29 cellular contexts compared by ENCODE assay signal in the genomic region with DNA sequence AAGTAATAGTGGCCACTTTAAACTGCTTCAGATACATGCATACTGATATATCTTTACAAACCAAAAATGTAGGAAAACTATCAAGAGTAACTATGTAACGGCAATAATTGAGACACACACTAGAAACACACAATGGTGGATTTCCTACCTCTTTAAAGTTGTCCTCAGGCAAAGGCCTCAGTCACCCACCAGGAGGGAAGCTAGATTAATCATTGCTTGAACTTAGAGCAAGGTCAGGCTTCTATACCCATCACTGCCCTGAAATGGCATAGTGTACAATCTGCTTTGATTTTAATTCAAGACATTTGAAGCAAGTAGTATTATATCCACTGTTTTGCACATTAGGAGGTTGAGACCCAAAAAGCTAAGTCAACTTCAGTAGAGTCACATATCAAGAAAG.
"Had no signal": no experiment of that assay in that cellular context is flagged by ENCODE, and none has a peak within 500 bp of the region (broad histone marks: within the 10 kb centered on the region; RNA-seq: fewer than 3 reads in every experiment).

No MANE protein-coding gene starts in this region.

- H3K4me3 Mint-ChIP-seq: immature natural killer cell; mesothelial cell of epicardium; naive thymus-derived CD4-positive, alpha-beta T cell; nephron; neural progenitor cell had no signal

- H3K4me3 ChIP-seq: dorsolateral prefrontal cortex, esophagus muscularis mucosa, lung, neural progenitor cell, right atrium auricular region, smooth muscle cell, stomach, thyroid gland, vagina had no signal

- H3K4me1 Mint-ChIP-seq: immature natural killer cell; mesothelial cell of epicardium; naive thymus-derived CD4-positive, alpha-beta T cell; nephron had no signal

- H3K36me3 ChIP-seq: esophagus muscularis mucosa, neural progenitor cell, right atrium auricular region, stomach, thyroid gland, vagina had no signal

- H3K9me3 ChIP-seq: right atrium auricular region, thyroid gland, vagina had no signal

- DNase-seq: dorsolateral prefrontal cortex; effector CD4-positive, alpha-beta T cell; foreskin melanocyte; hypothalamus; immature natural killer cell; islet precursor cell; mesenchymal stem cell; naive thymus-derived CD4-positive, alpha-beta T cell; stimulated activated CD4-positive, alpha-beta T cell treated with anti-CD3 and anti-CD28 coated beads, Interleukin-12 subunit alpha, Interleukin-12 subunit beta, amount 100 ng/mL, for 4 hours; stimulated activated CD4-positive, alpha-beta T cell treated with anti-CD3 and anti-CD28 coated beads, Interleukin-1b, Interleukin-23, amount 100 ng/mL, for 48 hours; stimulated activated CD4-positive, alpha-beta T cell treated with anti-CD3 and anti-CD28 coated beads, Interleukin-4, amount 100 ng/mL, for 1 hour; stimulated activated CD8-positive, alpha-beta memory T cell treated with anti-CD3 and anti-CD28 coated beads, Interleukin-4, amount 100 ng/mL, for 48 hours; stimulated activated naive CD4-positive, alpha-beta T cell treated with Interleukin-2 at 50 U/mL for 16 hours; stomach; thyroid gland; trophoblast cell had no signal

- H3K9ac ChIP-seq: neural progenitor cell, parathyroid adenoma had no signal

- H3K27me3 ChIP-seq: dorsolateral prefrontal cortex, esophagus muscularis mucosa, neural progenitor cell, right atrium auricular region, stomach, thyroid gland, vagina had no signal

- H3K4me2 ChIP-seq: neural progenitor cell, smooth muscle cell had no signal

- H3K27me3 Mint-ChIP-seq: naive thymus-derived CD4-positive, alpha-beta T cell; progenitor cell of endocrine pancreas had no signal

- H3K79me2 ChIP-seq: parathyroid adenoma had no signal

- H3K9me3 Mint-ChIP-seq: neural progenitor cell had no signal

- ATAC-seq: left lobe of liver; naive thymus-derived CD4-positive, alpha-beta T cell; sciatic nerve had no signal

- H3K27ac ChIP-seq: dorsolateral prefrontal cortex, esophagus muscularis mucosa, neural progenitor cell, parathyroid adenoma, right atrium auricular region, stomach, thyroid gland, vagina had no signal

- H3K4me1 ChIP-seq: neural progenitor cell, parathyroid adenoma, right atrium auricular region, stomach, thyroid gland, vagina had no signal

- H3K27ac Mint-ChIP-seq: immature natural killer cell; mesothelial cell of epicardium; naive thymus-derived CD4-positive, alpha-beta T cell; nephron; neural progenitor cell; progenitor cell of endocrine pancreas had no signal

- FAIRE-seq: colon had no signal

- H3K36me3 Mint-ChIP-seq: immature natural killer cell, mesothelial cell of epicardium, neural progenitor cell had no signal

- H2AFZ ChIP-seq: neural progenitor cell, parathyroid adenoma had no signal
